In the genomic region with DNA sequence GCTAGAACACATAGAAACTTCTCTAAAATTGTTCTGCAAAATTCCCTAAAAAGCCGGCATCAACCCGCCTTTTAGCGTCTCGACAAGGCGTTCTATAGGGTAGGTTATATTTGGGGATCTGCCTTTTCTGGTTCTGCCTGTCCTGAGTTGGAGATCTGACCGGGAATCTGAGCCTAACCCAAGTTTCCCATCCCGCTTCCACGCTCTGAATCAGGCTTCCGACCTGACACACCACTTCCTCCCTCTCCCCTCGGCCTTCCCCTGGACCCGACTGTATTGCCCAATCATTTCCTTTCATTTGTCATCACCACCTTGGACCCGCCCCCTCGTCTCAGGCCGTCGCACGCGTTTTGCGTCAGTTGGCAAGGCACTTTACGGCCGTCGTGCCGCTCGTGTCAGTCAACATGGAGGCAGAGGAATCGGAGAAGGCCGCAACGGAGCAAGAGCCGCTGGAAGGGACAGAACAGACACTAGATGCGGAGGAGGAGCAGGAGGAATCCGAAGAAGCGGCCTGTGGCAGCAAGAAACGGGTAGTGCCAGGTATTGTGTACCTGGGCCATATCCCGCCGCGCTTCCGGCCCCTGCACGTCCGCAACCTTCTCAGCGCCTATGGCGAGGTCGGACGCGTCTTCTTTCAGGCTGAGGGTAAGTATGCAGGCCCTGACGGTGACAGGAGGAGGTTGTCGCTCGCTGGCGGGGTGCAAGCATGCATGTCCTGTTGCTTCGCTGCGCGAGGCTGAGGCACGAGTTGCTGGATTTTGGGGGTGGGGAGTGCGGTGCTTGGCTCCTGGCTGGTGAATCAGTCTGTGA, we compare ENCODE assay signal across 8 cellular contexts. TPM values are rescaled to one million over a fixed set of nuclear protein-coding genes. Genes with fewer than 3 reads are reported as not detected.
DNase-seq lines count a peak whose midpoint lies in the region; ATAC-seq and TF ChIP-seq lines count a peak whose summit lies in the region.

Gene ABT1 (plus strand): TSS at position 375 of the 810 bp plus-strand sequence. CDS start 30 bp downstream, at position 405.

- H3K27ac ChIP-seq in C4-2B = peak within 1 kb of the TSS; percentile 90

- no peak for TF ChIP-seq CTCF in C4-2B (conservative IDR thresholded peaks at IDR 0.05)

- DNase-seq in NCI-H748 treated with DMSO at 0.1 percent for 48 hours (lab: John Stamatoyannopoulos, UW) (peak; percentile 99), dermis blood vessel endothelial cell (peak; percentile 100), left lobe of liver (ENCODE audit: low spot score) (peak; percentile 98)
- peak; percentile 94 to 98 for DNase-seq in activated CD4-positive, alpha-beta T cell treated with anti-CD3 and anti-CD28 coated beads, Interleukin-2, amount 50 U/mL, for 24 hours (ENCODE audit: low read depth in 1 of 2, low spot score in 1 of 2)
- peak; percentile 95 for DNase-seq in stimulated activated CD4-positive, alpha-beta T cell treated with anti-CD3 and anti-CD28 coated beads, Interleukin-2, amount 100 ng/mL, for 4 hours (ENCODE audit: low read depth)

- peak; percentile 77 for ATAC-seq in GM19395 (IDR thresholded peaks at IDR 0.05; ENCODE audit: unreplicated experiment)
- peak; percentile 40 for ATAC-seq in HG03558 (IDR thresholded peaks at IDR 0.05; ENCODE audit: extremely low read depth, unreplicated experiment)
- ATAC-seq in left lobe of liver = peak; percentile 89

RNA-seq across cellular contexts. Expression of gene ABT1, which starts in this region (rescaled TPM):
- total RNA-seq in dermis blood vessel endothelial cell (18.7 and 22.0 TPM in 2 replicates), left lobe of liver (7.3 TPM)

Comparison
In these comparisons a context has a peak if more than half of its experiments do, and no peak if none do; other contexts are left out.
1. Peak in every context shown above with its lines: DNase-seq, ATAC-seq and H3K27ac ChIP-seq.